ENCODE assay signal across 16 cellular contexts in genomic region chr17:57324646-57325045, GRCh38.
"Had no signal": no experiment of that assay in that cellular context is flagged by ENCODE, and none has a peak within 500 bp of the region (broad histone marks: within the 10 kb centered on the region; RNA-seq: fewer than 3 reads in every experiment).

No MANE protein-coding gene starts in this region.

- H3K27me3 Mint-ChIP-seq: naive thymus-derived CD4-positive, alpha-beta T cell had no signal

- H2AFZ ChIP-seq: hepatocyte had no signal

- H3K9me3 ChIP-seq: right atrium auricular region, testis, transverse colon had no signal

- H3K4me1 ChIP-seq: foreskin keratinocyte, testis, transverse colon had no signal

- DNase-seq: cerebellar nuclear complex; dermis blood vessel endothelial cell; foreskin keratinocyte; head of caudate nucleus; kidney; left cardiac atrium; naive thymus-derived CD4-positive, alpha-beta T cell; nephron progenitor cell; small intestine; stimulated activated CD4-positive, alpha-beta T cell treated with anti-CD3 and anti-CD28 coated beads, Interleukin-12 subunit alpha, Interleukin-12 subunit beta, amount 100 ng/mL, for 4 hours; stimulated activated naive CD8-positive, alpha-beta T cell treated with anti-CD3 and anti-CD28 coated beads, Interleukin-15, Interleukin-2, amounts not matched to agents 100 U/mL and 50 U/mL, for 24 hours; testis; transverse colon had no signal

- H3K4me2 ChIP-seq: hepatocyte had no signal

- H3K4me3 ChIP-seq: hepatocyte, right atrium auricular region, testis, transverse colon had no signal

- H3K36me3 ChIP-seq: right atrium auricular region, transverse colon had no signal

- H3K27me3 ChIP-seq: foreskin keratinocyte, hepatocyte, right atrium auricular region, testis, transverse colon had no signal

- FAIRE-seq: colon, kidney, small intestine had no signal

- H3K4me3 Mint-ChIP-seq: naive thymus-derived CD4-positive, alpha-beta T cell; nephron progenitor cell had no signal

- ATAC-seq: foreskin keratinocyte; left cardiac atrium; naive thymus-derived CD4-positive, alpha-beta T cell; stimulated activated naive CD8-positive, alpha-beta T cell treated with anti-CD3 and anti-CD28 coated beads, Interleukin-15, Interleukin-2, amounts not matched to agents 100 U/mL and 50 U/mL, for 24 hours had no signal

- H3K9me3 Mint-ChIP-seq: naive thymus-derived CD4-positive, alpha-beta T cell; nephron progenitor cell had no signal

- H3K27ac ChIP-seq: foreskin keratinocyte, hepatocyte, right atrium auricular region, testis, transverse colon had no signal
